Comparison of ENCODE assay signal across 1 cellular context in genomic region chr2:207896525-207897295, GRCh38.
TF ChIP-seq lines count a peak whose summit lies in the region.

No MANE protein-coding gene starts in this region.

TF ChIP-seq in GM23338, 12 proteins besides CTCF, POLR2A, EP300 and RAD21 (continued from another document):
- TF ChIP-seq REST (IDR thresholded peaks at IDR 0.05; ENCODE audit: unreplicated experiment): no peak
